ENCODE assay signal across 8 cellular contexts in the genomic region with DNA sequence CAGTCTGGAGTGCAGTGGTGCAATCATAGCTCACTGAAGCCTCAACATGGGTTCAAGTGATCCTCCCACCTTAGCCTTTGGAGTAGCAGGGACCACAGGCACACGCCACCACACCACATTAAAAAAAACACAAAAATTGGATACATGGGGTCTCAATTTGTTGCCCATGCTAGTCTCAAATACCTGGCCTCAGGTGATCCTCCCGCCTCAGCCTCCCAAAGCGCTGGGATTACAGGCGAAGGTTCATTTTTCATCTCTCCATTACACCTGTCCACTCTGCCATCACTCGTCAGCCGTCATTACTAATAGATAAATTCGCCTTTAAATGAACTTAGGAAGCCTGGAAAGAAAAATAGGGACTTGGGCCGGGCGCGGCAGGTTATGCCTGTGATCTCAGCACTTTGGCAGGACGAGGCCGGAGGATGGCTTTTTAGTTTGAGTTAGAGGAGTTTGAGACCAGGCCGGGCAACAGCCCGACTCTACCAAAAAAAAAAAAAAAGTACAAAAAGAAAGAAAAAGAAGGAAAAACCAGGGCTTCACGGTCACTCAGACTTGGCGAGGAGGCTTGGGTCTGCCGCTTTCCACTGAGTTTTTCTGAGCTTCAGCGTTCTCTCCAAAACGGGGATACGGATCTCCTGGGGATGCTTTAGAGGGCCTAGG. TPM values are rescaled to one million over a fixed set of nuclear protein-coding genes. Genes with fewer than 3 reads are reported as not detected.
DNase-seq lines count a peak whose midpoint lies in the region; ATAC-seq lines count a peak whose summit lies in the region.

No MANE protein-coding gene starts in this region.

- H3K36me3 ChIP-seq in iPS-18a (ENCODE audit: control insufficient read depth, low read depth, low read length) = no peaks in the 10 kb centered on the region

- H3K4me3 ChIP-seq in iPS-18a (ENCODE audit: low read length) = peak overlapping the region; percentile 89

- H3K27ac ChIP-seq in iPS-18a (ENCODE audit: low read length) = peak overlapping the region; percentile 77

- peaks cover 4% of the 10 kb centered on the region for H3K4me1 ChIP-seq in iPS-18a (ENCODE audit: control insufficient read depth, low read depth, low read length)

- H3K9me3 ChIP-seq in iPS-18a (ENCODE audit: control insufficient read depth, low read depth, low read length) = no peaks in the 10 kb centered on the region

- DNase-seq in activated CD4-positive, alpha-beta T cell treated with anti-CD3 and anti-CD28 coated beads for 36 hours = no peak
- no peak for DNase-seq in activated CD4-positive, alpha-beta T cell treated with anti-CD3 and anti-CD28 coated beads, Interleukin-2, amount 50 U/mL, for 1 hour
- DNase-seq in activated naive CD8-positive, alpha-beta T cell treated with anti-CD3 and anti-CD28 coated beads, Interleukin-2, amount 50 U/mL, for 24 hours = no peak
- DNase-seq in stimulated activated naive CD8-positive, alpha-beta T cell treated with anti-CD3 and anti-CD28 coated beads, Interleukin-15, amount 100 ng/mL, for 72 hours = peak in 1 of 2 donors; percentile 24
- DNase-seq in SIG-M5 (lab: John Stamatoyannopoulos, UW) = no peak
- DNase-seq in activated CD4-positive, CD25-positive, alpha-beta regulatory T cell treated with anti-CD3 and anti-CD28 coated beads, Interleukin-2, amount 50 U/mL, for 72 hours = no peak

- H3K4me3 Mint-ChIP-seq in activated CD4-positive, alpha-beta T cell treated with anti-CD3 and anti-CD28 coated beads for 36 hours = peak overlapping the region; percentile 100
- peak overlapping the region; percentile 99 for H3K4me3 Mint-ChIP-seq in activated naive CD8-positive, alpha-beta T cell treated with anti-CD3 and anti-CD28 coated beads, Interleukin-2, amount 50 U/mL, for 24 hours
- H3K4me3 Mint-ChIP-seq in stimulated activated naive CD8-positive, alpha-beta T cell treated with anti-CD3 and anti-CD28 coated beads, Interleukin-15, amount 100 ng/mL, for 72 hours = peak overlapping the region; percentile 93 to 99

- H3K4me1 Mint-ChIP-seq in activated CD4-positive, alpha-beta T cell treated with anti-CD3 and anti-CD28 coated beads for 36 hours = peaks cover 35% of the 10 kb centered on the region
- peaks cover 57% of the 10 kb centered on the region for H3K4me1 Mint-ChIP-seq in activated naive CD8-positive, alpha-beta T cell treated with anti-CD3 and anti-CD28 coated beads, Interleukin-2, amount 50 U/mL, for 24 hours
- peaks cover 51% of the 10 kb centered on the region for H3K4me1 Mint-ChIP-seq in stimulated activated naive CD8-positive, alpha-beta T cell treated with anti-CD3 and anti-CD28 coated beads, Interleukin-15, amount 100 ng/mL, for 72 hours

- no peaks in the 10 kb centered on the region for H3K9me3 Mint-ChIP-seq in activated CD4-positive, alpha-beta T cell treated with anti-CD3 and anti-CD28 coated beads for 36 hours (ENCODE audit: low read depth)
- no peaks in the 10 kb centered on the region for H3K9me3 Mint-ChIP-seq in activated naive CD8-positive, alpha-beta T cell treated with anti-CD3 and anti-CD28 coated beads, Interleukin-2, amount 50 U/mL, for 24 hours
- H3K9me3 Mint-ChIP-seq in stimulated activated naive CD8-positive, alpha-beta T cell treated with anti-CD3 and anti-CD28 coated beads, Interleukin-15, amount 100 ng/mL, for 72 hours = no peaks in the 10 kb centered on the region

- intact Hi-C loops in activated CD4-positive, alpha-beta T cell treated with anti-CD3 and anti-CD28 coated beads for 36 hours (cut with DNase I, micrococcal nuclease) = loop anchor here (1.0 to 10.0 kb wide), 15 partner anchors 8 to 904 kb away; partner anchors contain the start of genes C19orf47 (in 1 of the 2), DYRK1B (in 1 of the 2), EID2 (in 1 of the 2) and EID2B (in 1 of the 2)

- H3K9ac ChIP-seq in iPS-18a (ENCODE audit: low read length) = peak overlapping the region; percentile 90

- H3K27me3 ChIP-seq in iPS-18a (ENCODE audit: control insufficient read depth, insufficient read depth, low read length) = no peaks in the 10 kb centered on the region

- H3K36me3 Mint-ChIP-seq in activated CD4-positive, alpha-beta T cell treated with anti-CD3 and anti-CD28 coated beads for 36 hours (ENCODE audit: low read depth) = peaks cover 41% of the 10 kb centered on the region
- H3K36me3 Mint-ChIP-seq in activated naive CD8-positive, alpha-beta T cell treated with anti-CD3 and anti-CD28 coated beads, Interleukin-2, amount 50 U/mL, for 24 hours (ENCODE audit: low read depth) = peaks cover 42% of the 10 kb centered on the region

- POLR2A ChIA-PET in activated CD4-positive, alpha-beta T cell treated with anti-CD3 and anti-CD28 coated beads for 36 hours (lab: Charles Lee) = interaction anchor here (0.6 to 3.8 kb wide), 5 partner anchors 9 to 746 kb away, joined by 3 to 50 read pairs (median 6); partner anchors contain the start of genes RPS16 and SAMD4B

- CTCF ChIA-PET in activated CD4-positive, alpha-beta T cell treated with anti-CD3 and anti-CD28 coated beads for 36 hours (lab: Charles Lee) = interaction anchor here (0.6 to 2.3 kb wide), 8 partner anchors 9 to 400 kb away, joined by 3 to 9 read pairs (median 5); partner anchors contain the start of genes DLL3, EID2B and RPS16

- peak overlapping the region; percentile 100 for H3K27ac Mint-ChIP-seq in activated CD4-positive, alpha-beta T cell treated with anti-CD3 and anti-CD28 coated beads for 36 hours
- peak overlapping the region; percentile 99 for H3K27ac Mint-ChIP-seq in activated naive CD8-positive, alpha-beta T cell treated with anti-CD3 and anti-CD28 coated beads, Interleukin-2, amount 50 U/mL, for 24 hours
- peak overlapping the region; percentile 96 to 100 for H3K27ac Mint-ChIP-seq in stimulated activated naive CD8-positive, alpha-beta T cell treated with anti-CD3 and anti-CD28 coated beads, Interleukin-15, amount 100 ng/mL, for 72 hours

- H3K27me3 Mint-ChIP-seq in activated CD4-positive, alpha-beta T cell treated with anti-CD3 and anti-CD28 coated beads for 36 hours = no peaks in the 10 kb centered on the region
- H3K27me3 Mint-ChIP-seq in activated naive CD8-positive, alpha-beta T cell treated with anti-CD3 and anti-CD28 coated beads, Interleukin-2, amount 50 U/mL, for 24 hours = no peaks in the 10 kb centered on the region
- H3K27me3 Mint-ChIP-seq in stimulated activated naive CD8-positive, alpha-beta T cell treated with anti-CD3 and anti-CD28 coated beads, Interleukin-15, amount 100 ng/mL, for 72 hours = no peaks in the 10 kb centered on the region

- ATAC-seq in activated CD4-positive, alpha-beta T cell treated with anti-CD3 and anti-CD28 coated beads for 36 hours = no peak
- ATAC-seq in activated naive CD8-positive, alpha-beta T cell treated with anti-CD3 and anti-CD28 coated beads, Interleukin-2, amount 50 U/mL, for 24 hours = no peak
- ATAC-seq in stimulated activated naive CD8-positive, alpha-beta T cell treated with anti-CD3 and anti-CD28 coated beads, Interleukin-15, amount 100 ng/mL, for 72 hours = no peak
- ATAC-seq in HG02885 (IDR thresholded peaks at IDR 0.05; ENCODE audit: poor library complexity, unreplicated experiment) = no peak

RNA-seq across cellular contexts. Expression of gene SUPT5H, which starts 0.7 kb away (rescaled TPM):
- total RNA-seq in activated CD4-positive, alpha-beta T cell treated with anti-CD3 and anti-CD28 coated beads for 36 hours = 100 to 1,000 TPM; 157 to 165 TPM

RNA-seq across cellular contexts. Expression of gene RPS16, which starts 9.0 kb away (rescaled TPM):
- total RNA-seq in activated CD4-positive, alpha-beta T cell treated with anti-CD3 and anti-CD28 coated beads for 36 hours = 1,000 to 10,000 TPM; 3,146 to 3,331 TPM

RNA-seq across cellular contexts. Expression of gene PLEKHG2, which starts 32.3 kb away (rescaled TPM):
- total RNA-seq in activated CD4-positive, alpha-beta T cell treated with anti-CD3 and anti-CD28 coated beads for 36 hours = 10 to 100 TPM; 46.0 to 65.5 TPM

RNA-seq across cellular contexts. Expression of gene TIMM50, which starts 35.9 kb away (rescaled TPM):
- 100 to 1,000 TPM in 1 of 2 experiments, 10 to 100 TPM in 1; 99.4 to 126 TPM for total RNA-seq in activated CD4-positive, alpha-beta T cell treated with anti-CD3 and anti-CD28 coated beads for 36 hours

RNA-seq across cellular contexts. Expression of gene ZFP36, which starts 38.1 kb away (rescaled TPM):
- total RNA-seq in activated CD4-positive, alpha-beta T cell treated with anti-CD3 and anti-CD28 coated beads for 36 hours = 10 to 100 TPM; 69.1 to 69.3 TPM
